ENCODE assay signal across 8 cellular contexts in genomic region chr14:23056956-23057756, GRCh38. TPM values are rescaled to one million over a fixed set of nuclear protein-coding genes. Genes with fewer than 3 reads are reported as not detected.
DNase-seq lines count a peak whose midpoint lies in the region; ATAC-seq and TF ChIP-seq lines count a peak whose summit lies in the region.

CDH24 (minus strand) TSS chr14:23057520; CDS start chr14:23055733, 1,787 bp downstream.

- H3K27me3 ChIP-seq in BLaER1 (0 out of 2 replicates have a peak, but pooled peaks cover 7% of the 10 kb centered on the region), prostate gland (replicated peaks; ENCODE audit: insufficient read depth) (no peaks in the 10 kb centered on the region)

- TF ChIP-seq POLR2A in prostate gland (IDR thresholded peaks at IDR 0.05), result peak; percentile 66

- TF ChIP-seq CTCF in prostate gland (IDR thresholded peaks at IDR 0.05), result no peak

- H3K27ac ChIP-seq in BLaER1 (peak within 1 kb of the TSS; percentile 41; the same call in 1 of the 2 replicates), prostate gland (peak within 1 kb of the TSS; percentile 82 to 83)

- H3K4me3 ChIP-seq in BLaER1 (peak within 1 kb of the TSS; percentile 75), prostate gland (peak within 1 kb of the TSS; percentile 63 to 73)

- WGBS in prostate gland, result 2% methylated on average over 47 of the region's 73 CpGs

- ATAC-seq in GM21723 (IDR thresholded peaks at IDR 0.05; ENCODE audit: unreplicated experiment) (peak; percentile 60), HG03565 (IDR thresholded peaks at IDR 0.05; ENCODE audit: unreplicated experiment) (no peak), HG03342 (IDR thresholded peaks at IDR 0.05; ENCODE audit: unreplicated experiment) (no peak)

- peak; percentile 66 for DNase-seq in NCI-H460 (ENCODE audit: extremely low read depth, low read depth)
- peak; percentile 72 for DNase-seq in activated naive CD4-positive, alpha-beta T cell treated with anti-CD3 and anti-CD28 coated beads, Interleukin-2, amount 50 U/mL, for 16 hours
- peak; percentile 83 for DNase-seq in cardiac septum (ENCODE audit: low spot score)
- peak; percentile 70 for DNase-seq in prostate gland (ENCODE audit: low spot score)

- peak within 1 kb of the TSS; percentile 77 for H3K9ac ChIP-seq in BLaER1

- peaks cover 39% of the 10 kb centered on the region for H4K20me1 ChIP-seq in BLaER1

- intact Hi-C loops in cardiac septum (cut with DNase I) (loop anchor here (5.0 kb wide), 1 partner anchor 50 kb away; no protein-coding TSS in a partner anchor), prostate gland (cut with DNase I) (loop anchor here (2.0 kb wide), 1 partner anchor 70 kb away; no protein-coding TSS in a partner anchor)

- H3K36me3 ChIP-seq in BLaER1 (peaks cover 43% of the 10 kb centered on the region), prostate gland (peaks cover under 1 to 12% of the 10 kb centered on the region in 2 donors)

- peaks cover 57% of the 10 kb centered on the region for H3K4me1 ChIP-seq in BLaER1
- no peaks in the 10 kb centered on the region for H3K4me1 ChIP-seq in prostate gland (replicated peaks)

- no peaks in the 10 kb centered on the region for H3K9me3 ChIP-seq in BLaER1
- H3K9me3 ChIP-seq in prostate gland, result no peaks in the 10 kb centered on the region

- peak within 1 kb of the TSS; percentile 97 for H3K4me2 ChIP-seq in BLaER1

RNA-seq across cellular contexts. Expression of gene CDH24, which starts in this region (rescaled TPM):
- total RNA-seq in NCI-H460 (2014; rRNA removed; shearing (Covaris generic)), result 4.4 and 4.6 TPM in 2 replicates
- 63.7 and 67.3 TPM in 2 replicates for polyA plus RNA-seq in NCI-H460 (2014; cell fraction: nucleus; rRNA removed)
- total RNA-seq in cardiac septum (2.6 TPM), prostate gland (1 to 10 TPM; 4.0 to 7.2 TPM)
